ENCODE assay signal across 8 cellular contexts in the genomic region with DNA sequence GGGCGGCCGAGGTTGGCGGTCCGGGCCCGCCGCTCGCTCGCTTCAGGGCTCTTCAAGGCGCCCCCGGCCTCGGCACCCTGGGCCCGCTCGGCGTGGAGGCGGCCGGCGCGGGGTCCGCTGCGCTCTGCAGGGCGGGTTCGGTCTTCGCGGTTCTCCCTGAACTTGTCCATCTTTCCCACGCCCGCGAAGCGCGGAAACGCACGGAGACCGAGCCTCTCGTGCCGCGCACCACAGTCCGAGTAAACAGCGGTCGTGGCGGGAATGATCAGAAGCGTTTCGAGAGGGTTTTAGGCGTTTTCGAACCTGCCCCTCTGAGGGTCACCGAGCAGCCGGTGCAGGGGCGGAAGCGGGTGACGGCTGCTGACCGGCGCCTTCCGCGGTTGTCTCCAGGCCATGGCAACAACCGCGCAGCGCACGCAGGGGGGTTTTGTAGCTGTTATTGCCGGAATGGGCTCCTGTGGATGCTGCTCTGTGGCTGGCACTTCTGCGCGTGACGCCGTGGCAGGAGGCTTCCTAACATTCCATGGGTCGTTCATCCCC. TPM values are rescaled to one million over a fixed set of nuclear protein-coding genes. Genes with fewer than 3 reads are reported as not detected.
DNase-seq lines count a peak whose midpoint lies in the region; ATAC-seq and TF ChIP-seq lines count a peak whose summit lies in the region.

No MANE protein-coding gene starts in this region.

- H3K9me3 Mint-ChIP-seq in activated CD4-positive, alpha-beta T cell treated with anti-CD3 and anti-CD28 coated beads, Interleukin-2, amount 10 ng/mL, durations not matched to agents 24 days and 14 days = no peaks in the 10 kb centered on the region
- peaks cover 4% of the 10 kb centered on the region for H3K9me3 Mint-ChIP-seq in activated T-helper 2 cell treated with anti-CD3 and anti-CD28 coated beads, Interferon-gamma antibody, Interleukin-2, Interleukin-4, amounts not matched to agents 10 μg/mL and 5 μg/mL and 100 μg/mL, durations not matched to agents 14 hours and 24 hours and 36 hours
- H3K9me3 Mint-ChIP-seq in progenitor cell of endocrine pancreas (ENCODE audit: low read depth) = peaks cover 3% of the 10 kb centered on the region

- peak; percentile 17 for ATAC-seq in HG03571 (IDR thresholded peaks at IDR 0.05; ENCODE audit: unreplicated experiment)
- ATAC-seq in heart right ventricle = peak in 3 of 8 donors; percentile 0 to 9 (median 1)
- no peak for ATAC-seq in GM18519 (IDR thresholded peaks at IDR 0.05; ENCODE audit: low FRiP score, unreplicated experiment)

- intact Hi-C loops in activated CD4-positive, alpha-beta T cell treated with anti-CD3 and anti-CD28 coated beads, Interleukin-2, amount 10 ng/mL, durations not matched to agents 24 days and 14 days (cut with micrococcal nuclease) = loop anchor here (1.0 to 10.0 kb wide), 6 partner anchors 9 to 296 kb away; a partner anchor contains a TSS
- intact Hi-C loops in activated T-helper 2 cell treated with anti-CD3 and anti-CD28 coated beads, Interferon-gamma antibody, Interleukin-2, Interleukin-4, amounts not matched to agents 10 μg/mL and 5 μg/mL and 100 μg/mL, durations not matched to agents 14 hours and 24 hours and 36 hours (cut with micrococcal nuclease) = loop anchor here (1.0 to 5.0 kb wide), 6 partner anchors 9 to 188 kb away; a partner anchor contains a TSS
- intact Hi-C loops in heart right ventricle (cut with DNase I) = loop anchor here in 3 of 10 donors (5.0 to 10.0 kb wide), 3 partner anchors 38 to 96 kb away; a partner anchor contains a TSS

- peaks cover 44% of the 10 kb centered on the region for H3K4me1 Mint-ChIP-seq in activated CD4-positive, alpha-beta T cell treated with anti-CD3 and anti-CD28 coated beads, Interleukin-2, amount 10 ng/mL, durations not matched to agents 24 days and 14 days
- H3K4me1 Mint-ChIP-seq in activated T-helper 2 cell treated with anti-CD3 and anti-CD28 coated beads, Interferon-gamma antibody, Interleukin-2, Interleukin-4, amounts not matched to agents 10 μg/mL and 5 μg/mL and 100 μg/mL, durations not matched to agents 14 hours and 24 hours and 36 hours (ENCODE audit: low read depth) = peaks cover 26% of the 10 kb centered on the region
- peaks cover 27% of the 10 kb centered on the region for H3K4me1 Mint-ChIP-seq in progenitor cell of endocrine pancreas (ENCODE audit: low read depth)

- WGBS in heart right ventricle, 2 donors = 0% methylated on average over 62 of the region's 62 CpGs

- TF ChIP-seq CTCF in heart right ventricle (IDR thresholded peaks at IDR 0.05) (no peak), progenitor cell of endocrine pancreas (IDR thresholded peaks at IDR 0.05; ENCODE audit: unreplicated experiment) (no peak)

- H3K27ac ChIP-seq in heart right ventricle = peak overlapping the region; percentile 99 to 100 (median 100)

- no peak for DNase-seq in activated CD4-positive, alpha-beta T cell treated with anti-CD3 and anti-CD28 coated beads, Interleukin-2, amount 10 ng/mL, durations not matched to agents 24 days and 14 days
- DNase-seq in activated CD4-positive, alpha-beta T cell treated with anti-CD3 and anti-CD28 coated beads for 1 hour = no peak
- no peak for DNase-seq in activated T-helper 2 cell treated with anti-CD3 and anti-CD28 coated beads, Interferon-gamma antibody, Interleukin-2, Interleukin-4, amounts not matched to agents 10 μg/mL and 5 μg/mL and 100 μg/mL, durations not matched to agents 14 hours and 24 hours and 36 hours (ENCODE audit: low spot score)
- DNase-seq in heart right ventricle (peak in 1 of 2 donors; percentile 35), progenitor cell of endocrine pancreas (ENCODE audit: low spot score, unreplicated experiment) (no peak), cerebellum (ENCODE audit: low spot score) (no peak)

- H3K4me1 ChIP-seq in heart right ventricle = peaks cover 10 to 46% (median 35%) of the 10 kb centered on the region in 9 donors

- peak overlapping the region; percentile 93 for H3K4me3 Mint-ChIP-seq in activated CD4-positive, alpha-beta T cell treated with anti-CD3 and anti-CD28 coated beads, Interleukin-2, amount 10 ng/mL, durations not matched to agents 24 days and 14 days
- peak overlapping the region; percentile 94 for H3K4me3 Mint-ChIP-seq in activated T-helper 2 cell treated with anti-CD3 and anti-CD28 coated beads, Interferon-gamma antibody, Interleukin-2, Interleukin-4, amounts not matched to agents 10 μg/mL and 5 μg/mL and 100 μg/mL, durations not matched to agents 14 hours and 24 hours and 36 hours (ENCODE audit: low read depth)
- H3K4me3 Mint-ChIP-seq in progenitor cell of endocrine pancreas (ENCODE audit: low read depth) = peak overlapping the region; percentile 90

- H3K27me3 Mint-ChIP-seq in activated CD4-positive, alpha-beta T cell treated with anti-CD3 and anti-CD28 coated beads, Interleukin-2, amount 10 ng/mL, durations not matched to agents 24 days and 14 days = no peaks in the 10 kb centered on the region
- H3K27me3 Mint-ChIP-seq in activated T-helper 2 cell treated with anti-CD3 and anti-CD28 coated beads, Interferon-gamma antibody, Interleukin-2, Interleukin-4, amounts not matched to agents 10 μg/mL and 5 μg/mL and 100 μg/mL, durations not matched to agents 14 hours and 24 hours and 36 hours (ENCODE audit: low read depth) = no peaks in the 10 kb centered on the region
- no peaks in the 10 kb centered on the region for H3K27me3 Mint-ChIP-seq in progenitor cell of endocrine pancreas

- H3K27me3 ChIP-seq in heart right ventricle = no peaks in the 10 kb centered on the region

- peaks cover 46% of the 10 kb centered on the region for H3K36me3 Mint-ChIP-seq in activated CD4-positive, alpha-beta T cell treated with anti-CD3 and anti-CD28 coated beads, Interleukin-2, amount 10 ng/mL, durations not matched to agents 24 days and 14 days (ENCODE audit: low read depth)
- peaks cover 53% of the 10 kb centered on the region for H3K36me3 Mint-ChIP-seq in activated T-helper 2 cell treated with anti-CD3 and anti-CD28 coated beads, Interferon-gamma antibody, Interleukin-2, Interleukin-4, amounts not matched to agents 10 μg/mL and 5 μg/mL and 100 μg/mL, durations not matched to agents 14 hours and 24 hours and 36 hours (ENCODE audit: low read depth)
- peaks cover 9% of the 10 kb centered on the region for H3K36me3 Mint-ChIP-seq in progenitor cell of endocrine pancreas (ENCODE audit: insufficient read depth)

- H3K27ac Mint-ChIP-seq in activated CD4-positive, alpha-beta T cell treated with anti-CD3 and anti-CD28 coated beads, Interleukin-2, amount 10 ng/mL, durations not matched to agents 24 days and 14 days = peak overlapping the region; percentile 88
- H3K27ac Mint-ChIP-seq in activated T-helper 2 cell treated with anti-CD3 and anti-CD28 coated beads, Interferon-gamma antibody, Interleukin-2, Interleukin-4, amounts not matched to agents 10 μg/mL and 5 μg/mL and 100 μg/mL, durations not matched to agents 14 hours and 24 hours and 36 hours = peak overlapping the region; percentile 84
- H3K27ac Mint-ChIP-seq in progenitor cell of endocrine pancreas = peak overlapping the region; percentile 94

- H3K4me3 ChIP-seq in heart right ventricle = peak overlapping the region; percentile 69 to 99 (median 88)

- H3K9me3 ChIP-seq in heart right ventricle = no peaks in the 10 kb centered on the region

- peaks cover 0 to 43% (median 18%) of the 10 kb centered on the region in 9 donors for H3K36me3 ChIP-seq in heart right ventricle

RNA-seq across cellular contexts. Expression of a gene that starts 0.4 kb away (rescaled TPM):
- total RNA-seq in activated CD4-positive, alpha-beta T cell treated with anti-CD3 and anti-CD28 coated beads, Interleukin-2, amount 10 ng/mL, durations not matched to agents 24 days and 14 days = 99.7 and 101 TPM in 2 replicates
- 114 and 123 TPM in 2 replicates for total RNA-seq in activated T-helper 2 cell treated with anti-CD3 and anti-CD28 coated beads, Interferon-gamma antibody, Interleukin-2, Interleukin-4, amounts not matched to agents 10 μg/mL and 5 μg/mL and 100 μg/mL, durations not matched to agents 14 hours and 24 hours and 36 hours
- 10 to 100 TPM; 48.4 to 74.8 (median 60.4) TPM for total RNA-seq in heart right ventricle
- polyA plus RNA-seq in heart right ventricle = 100 to 1,000 TPM in 1 of 2 donors, 10 to 100 TPM in 1; 68.7 to 179 TPM
- 86.9 and 94.0 TPM in 2 replicates for total RNA-seq in progenitor cell of endocrine pancreas
- total RNA-seq in cerebellum = 67.9 TPM

RNA-seq across cellular contexts. Expression of a gene that starts 8.4 kb away (rescaled TPM):
- 256 and 268 TPM in 2 replicates for total RNA-seq in activated CD4-positive, alpha-beta T cell treated with anti-CD3 and anti-CD28 coated beads, Interleukin-2, amount 10 ng/mL, durations not matched to agents 24 days and 14 days
- total RNA-seq in activated T-helper 2 cell treated with anti-CD3 and anti-CD28 coated beads, Interferon-gamma antibody, Interleukin-2, Interleukin-4, amounts not matched to agents 10 μg/mL and 5 μg/mL and 100 μg/mL, durations not matched to agents 14 hours and 24 hours and 36 hours = 252 and 265 TPM in 2 replicates
- total RNA-seq in heart right ventricle (10 to 100 TPM; 13.4 to 56.6 (median 20.5) TPM), progenitor cell of endocrine pancreas (109 and 117 TPM in 2 replicates), cerebellum (32.2 TPM)
- 10 to 100 TPM; 26.3 to 32.5 TPM for polyA plus RNA-seq in heart right ventricle

RNA-seq across cellular contexts. Expression of a gene that starts 40.6 kb away (rescaled TPM):
- 26.7 and 33.0 TPM in 2 replicates for total RNA-seq in activated CD4-positive, alpha-beta T cell treated with anti-CD3 and anti-CD28 coated beads, Interleukin-2, amount 10 ng/mL, durations not matched to agents 24 days and 14 days
- total RNA-seq in activated T-helper 2 cell treated with anti-CD3 and anti-CD28 coated beads, Interferon-gamma antibody, Interleukin-2, Interleukin-4, amounts not matched to agents 10 μg/mL and 5 μg/mL and 100 μg/mL, durations not matched to agents 14 hours and 24 hours and 36 hours = 29.1 and 30.5 TPM in 2 replicates
- total RNA-seq in heart right ventricle (10 to 100 TPM; 23.3 to 39.4 (median 31.1) TPM), progenitor cell of endocrine pancreas (31.3 and 31.4 TPM in 2 replicates), cerebellum (18.1 TPM)
- polyA plus RNA-seq in heart right ventricle = 10 to 100 TPM; 26.8 to 31.9 TPM

RNA-seq across cellular contexts. Expression of a gene that starts 40.8 kb away (rescaled TPM):
- 33.1 and 36.0 TPM in 2 replicates for total RNA-seq in activated CD4-positive, alpha-beta T cell treated with anti-CD3 and anti-CD28 coated beads, Interleukin-2, amount 10 ng/mL, durations not matched to agents 24 days and 14 days
- total RNA-seq in activated T-helper 2 cell treated with anti-CD3 and anti-CD28 coated beads, Interferon-gamma antibody, Interleukin-2, Interleukin-4, amounts not matched to agents 10 μg/mL and 5 μg/mL and 100 μg/mL, durations not matched to agents 14 hours and 24 hours and 36 hours = 36.6 and 36.7 TPM in 2 replicates
- total RNA-seq in heart right ventricle (10 to 100 TPM in 8 of 10 donors, 1 to 10 TPM in 2; 9.4 to 22.2 (median 12.8) TPM), progenitor cell of endocrine pancreas (76.7 and 86.4 TPM in 2 replicates), cerebellum (17.8 TPM)
- polyA plus RNA-seq in heart right ventricle = 10 to 100 TPM; 14.1 to 53.3 TPM
